3 cellular contexts compared by ENCODE assay signal in the genomic region with DNA sequence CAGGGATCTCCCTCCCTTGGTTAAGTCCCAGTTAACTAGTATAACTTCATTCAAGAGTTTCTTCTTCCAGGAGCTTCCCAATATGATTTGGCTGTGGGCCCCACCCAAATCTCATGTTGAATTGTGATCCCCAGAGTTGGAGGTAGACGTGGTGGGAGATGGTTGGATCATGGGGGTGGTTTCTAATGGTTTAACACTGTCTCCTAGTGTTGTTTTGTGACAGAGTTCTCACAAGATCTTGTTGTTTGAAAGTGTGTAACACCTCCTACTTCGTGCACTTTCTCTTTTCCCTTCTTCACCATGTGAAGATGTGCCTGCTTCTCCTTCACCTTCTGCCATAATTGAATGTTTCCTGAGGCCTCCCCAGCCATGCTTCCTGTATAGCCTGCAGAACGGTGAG.
TF ChIP-seq lines count a peak whose summit lies in the region.

No MANE protein-coding gene starts in this region.

TF ChIP-seq in HCT116, 20 proteins besides CTCF, POLR2A, EP300 and RAD21:
- TF ChIP-seq, protein P1, sequence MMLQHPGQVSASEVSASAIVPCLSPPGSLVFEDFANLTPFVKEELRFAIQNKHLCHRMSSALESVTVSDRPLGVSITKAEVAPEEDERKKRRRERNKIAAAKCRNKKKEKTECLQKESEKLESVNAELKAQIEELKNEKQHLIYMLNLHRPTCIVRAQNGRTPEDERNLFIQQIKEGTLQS (IDR thresholded peaks at IDR 0.05) = no peak
- TF ChIP-seq TCF7L2 (IDR thresholded peaks at IDR 0.05; ENCODE audit: borderline replicate concordance, extremely low read depth, insufficient read depth, insufficient read length) (no peak), CEBPB (IDR thresholded peaks at IDR 0.05; ENCODE audit: low read depth) (no peak), CBX3 (IDR thresholded peaks at IDR 0.05; ENCODE audit: low read depth) (no peak), POLR2AphosphoS5 (IDR thresholded peaks at IDR 0.05; ENCODE audit: low read depth, low read length) (no peak), ZFX (IDR thresholded peaks at IDR 0.05) (no peak), ZNF274 (IDR thresholded peaks at IDR 0.05; ENCODE audit: low read depth, low read length) (no peak), ELF1 (IDR thresholded peaks at IDR 0.05; ENCODE audit: borderline replicate concordance, low read depth) (no peak), EGR1 (IDR thresholded peaks at IDR 0.05; ENCODE audit: low read depth) (no peak), SIN3A (IDR thresholded peaks at IDR 0.05; ENCODE audit: low read depth) (no peak), FOSL1 (IDR thresholded peaks at IDR 0.05; ENCODE audit: low read depth) (no peak), SRF (IDR thresholded peaks at IDR 0.05; ENCODE audit: low read depth) (no peak)
- TF ChIP-seq, protein P2, sequence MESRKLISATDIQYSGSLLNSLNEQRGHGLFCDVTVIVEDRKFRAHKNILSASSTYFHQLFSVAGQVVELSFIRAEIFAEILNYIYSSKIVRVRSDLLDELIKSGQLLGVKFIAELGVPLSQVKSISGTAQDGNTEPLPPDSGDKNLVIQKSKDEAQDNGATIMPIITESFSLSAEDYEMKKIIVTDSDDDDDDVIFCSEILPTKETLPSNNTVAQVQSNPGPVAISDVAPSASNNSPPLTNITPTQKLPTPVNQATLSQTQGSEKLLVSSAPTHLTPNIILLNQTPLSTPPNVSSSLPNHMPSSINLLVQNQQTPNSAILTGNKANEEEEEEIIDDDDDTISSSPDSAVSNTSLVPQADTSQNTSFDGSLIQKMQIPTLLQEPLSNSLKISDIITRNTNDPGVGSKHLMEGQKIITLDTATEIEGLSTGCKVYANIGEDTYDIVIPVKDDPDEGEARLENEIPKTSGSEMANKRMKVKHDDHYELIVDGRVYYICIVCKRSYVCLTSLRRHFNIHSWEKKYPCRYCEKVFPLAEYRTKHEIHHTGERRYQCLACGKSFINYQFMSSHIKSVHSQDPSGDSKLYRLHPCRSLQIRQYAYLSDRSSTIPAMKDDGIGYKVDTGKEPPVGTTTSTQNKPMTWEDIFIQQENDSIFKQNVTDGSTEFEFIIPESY (IDR thresholded peaks at IDR 0.05; ENCODE audit: extremely low read depth, insufficient replicate concordance, low read length) = no peak

TF ChIP-seq in GM12878, 131 proteins besides CTCF, POLR2A, EP300 and RAD21:
- TF ChIP-seq, protein P3, sequence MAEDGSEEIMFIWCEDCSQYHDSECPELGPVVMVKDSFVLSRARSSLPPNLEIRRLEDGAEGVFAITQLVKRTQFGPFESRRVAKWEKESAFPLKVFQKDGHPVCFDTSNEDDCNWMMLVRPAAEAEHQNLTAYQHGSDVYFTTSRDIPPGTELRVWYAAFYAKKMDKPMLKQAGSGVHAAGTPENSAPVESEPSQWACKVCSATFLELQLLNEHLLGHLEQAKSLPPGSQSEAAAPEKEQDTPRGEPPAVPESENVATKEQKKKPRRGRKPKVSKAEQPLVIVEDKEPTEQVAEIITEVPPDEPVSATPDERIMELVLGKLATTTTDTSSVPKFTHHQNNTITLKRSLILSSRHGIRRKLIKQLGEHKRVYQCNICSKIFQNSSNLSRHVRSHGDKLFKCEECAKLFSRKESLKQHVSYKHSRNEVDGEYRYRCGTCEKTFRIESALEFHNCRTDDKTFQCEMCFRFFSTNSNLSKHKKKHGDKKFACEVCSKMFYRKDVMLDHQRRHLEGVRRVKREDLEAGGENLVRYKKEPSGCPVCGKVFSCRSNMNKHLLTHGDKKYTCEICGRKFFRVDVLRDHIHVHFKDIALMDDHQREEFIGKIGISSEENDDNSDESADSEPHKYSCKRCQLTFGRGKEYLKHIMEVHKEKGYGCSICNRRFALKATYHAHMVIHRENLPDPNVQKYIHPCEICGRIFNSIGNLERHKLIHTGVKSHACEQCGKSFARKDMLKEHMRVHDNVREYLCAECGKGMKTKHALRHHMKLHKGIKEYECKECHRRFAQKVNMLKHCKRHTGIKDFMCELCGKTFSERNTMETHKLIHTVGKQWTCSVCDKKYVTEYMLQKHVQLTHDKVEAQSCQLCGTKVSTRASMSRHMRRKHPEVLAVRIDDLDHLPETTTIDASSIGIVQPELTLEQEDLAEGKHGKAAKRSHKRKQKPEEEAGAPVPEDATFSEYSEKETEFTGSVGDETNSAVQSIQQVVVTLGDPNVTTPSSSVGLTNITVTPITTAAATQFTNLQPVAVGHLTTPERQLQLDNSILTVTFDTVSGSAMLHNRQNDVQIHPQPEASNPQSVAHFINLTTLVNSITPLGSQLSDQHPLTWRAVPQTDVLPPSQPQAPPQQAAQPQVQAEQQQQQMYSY (CRISPR knock-in tag; IDR thresholded peaks at IDR 0.05) = no peak
- TF ChIP-seq TBL1XR1 (IDR thresholded peaks at IDR 0.05; ENCODE audit: low read depth, low read length) = no peak
- TF ChIP-seq, protein P4, sequence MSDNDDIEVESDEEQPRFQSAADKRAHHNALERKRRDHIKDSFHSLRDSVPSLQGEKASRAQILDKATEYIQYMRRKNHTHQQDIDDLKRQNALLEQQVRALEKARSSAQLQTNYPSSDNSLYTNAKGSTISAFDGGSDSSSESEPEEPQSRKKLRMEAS (IDR thresholded peaks at IDR 0.05; ENCODE audit: low read depth, low read length) = no peak
- TF ChIP-seq GABPA (IDR thresholded peaks at IDR 0.05; ENCODE audit: low read depth) = no peak
- no peak for TF ChIP-seq HDAC6 (IDR thresholded peaks at IDR 0.05; ENCODE audit: unreplicated experiment)

TF ChIP-seq in SK-N-SH, 30 proteins besides CTCF, POLR2A, EP300 and RAD21:
- TF ChIP-seq RFX5 (IDR thresholded peaks at IDR 0.05; ENCODE audit: low read length) = no peak
- TF ChIP-seq FOSL2 (IDR thresholded peaks at IDR 0.05; ENCODE audit: borderline replicate concordance, low read depth) = no peak
TF ChIP-seq in SK-N-SH: peak in this region for 0.
